15 cellular contexts compared by ENCODE assay signal in genomic region chr2:1614564-1614963, GRCh38.
DNase-seq lines count a peak whose midpoint lies in the region; ATAC-seq, FAIRE-seq and TF ChIP-seq lines count a peak whose summit lies in the region.
"Had no signal": no experiment of that assay in that cellular context is flagged by ENCODE, and none has a peak within 500 bp of the region (broad histone marks: within the 10 kb centered on the region; RNA-seq: fewer than 3 reads in every experiment).

No MANE protein-coding gene starts in this region.

- TF ChIP-seq CTCF in brain microvascular endothelial cell (IDR thresholded peaks at IDR 0.05; ENCODE audit: low read depth, low read length, missing control alignments) (no peak), WERI-Rb-1 (IDR thresholded peaks at IDR 0.05; ENCODE audit: low read depth, low read length) (no peak)

- no peaks in the 10 kb centered on the region for H3K27me3 ChIP-seq in brain microvascular endothelial cell (replicated peaks)
- H3K27me3 ChIP-seq in WERI-Rb-1 (ENCODE audit: insufficient read depth, low read depth, severe bottlenecking): no peaks in the 10 kb centered on the region
- H3K27me3 ChIP-seq: cardiac muscle cell had no signal

- no peak overlapping the region for H3K27ac ChIP-seq in brain microvascular endothelial cell
- no peak overlapping the region for H3K27ac ChIP-seq in WERI-Rb-1
- H3K27ac ChIP-seq: cardiac muscle cell, psoas muscle had no signal

- DNase-seq in GM12891 (ENCODE audit: insufficient read length, low spot score): peak; percentile 46
- DNase-seq in HTR-8/SVneo (ENCODE audit: insufficient read length, low spot score): no peak
- peak; percentile 12 for DNase-seq in iPS-NIHi11 (ENCODE audit: low spot score)
- DNase-seq in brain microvascular endothelial cell: no peak
- DNase-seq in WERI-Rb-1: no peak
- DNase-seq: DMS53; glutamatergic neuron; NCI-H1694 treated with DMSO at 0.1 percent for 48 hours; stimulated activated CD4-positive, alpha-beta T cell treated with anti-CD3 and anti-CD28 coated beads, Interleukin-1b, Interleukin-23, amount 100 ng/mL, for 48 hours had no signal

- peak; percentile 98 for FAIRE-seq in GM12891 (lab: Jason Lieb, UNC)
- FAIRE-seq in HTR-8/SVneo (lab: Jason Lieb, UNC): peak; percentile 48
- FAIRE-seq: GM19239 had no signal

- ATAC-seq in GM21360 (IDR thresholded peaks at IDR 0.05; ENCODE audit: unreplicated experiment): peak; percentile 91
- no peak for ATAC-seq in HG03378 (IDR thresholded peaks at IDR 0.05; ENCODE audit: unreplicated experiment)
- ATAC-seq in HG03565 (IDR thresholded peaks at IDR 0.05; ENCODE audit: unreplicated experiment): no peak

- no peak for TF ChIP-seq POLR2A in GM12891 (IDR thresholded peaks at IDR 0.05; ENCODE audit: low read depth, low read length)

- H3K9me3 ChIP-seq in WERI-Rb-1 (ENCODE audit: severe bottlenecking): no peaks in the 10 kb centered on the region
- H3K9me3 ChIP-seq: psoas muscle had no signal

- H3K36me3 ChIP-seq in brain microvascular endothelial cell (replicated peaks) (no peaks in the 10 kb centered on the region), WERI-Rb-1 (no peaks in the 10 kb centered on the region)
- H3K36me3 ChIP-seq: cardiac muscle cell had no signal

- H3K4me3 ChIP-seq in brain microvascular endothelial cell (ENCODE audit: low read depth, low read length): no peak overlapping the region
- no peak overlapping the region for H3K4me3 ChIP-seq in WERI-Rb-1 (ENCODE audit: low read depth, low read length)
- H3K4me3 ChIP-seq: cardiac muscle cell, psoas muscle had no signal

- in situ Hi-C loops in brain microvascular endothelial cell (cut with HindIII; ENCODE audit: low pct_ligation_motif_present, low sequenced_read_pairs): no loop called here

TF ChIP-seq in GM12891, 5 proteins besides CTCF, POLR2A, EP300 and RAD21:
- TF ChIP-seq POLR2AphosphoS5 (IDR thresholded peaks at IDR 0.05; ENCODE audit: low read depth, low read length) (no peak), SPI1 (IDR thresholded peaks at IDR 0.05; ENCODE audit: low read depth, low read length) (no peak), POU2F2 (IDR thresholded peaks at IDR 0.05; ENCODE audit: low read depth, low read length) (peak; percentile 94), TAF1 (IDR thresholded peaks at IDR 0.05; ENCODE audit: low read depth, low read length) (no peak; the same call in 1 of the 2 replicates)

Comparison
In these comparisons a context has a peak if more than half of its experiments do, and no peak if none do; other contexts are left out.
1. DNase-seq: peak in GM12891 (single experiment) and iPS-NIHi11 (single experiment); none in HTR-8/SVneo (single experiment), brain microvascular endothelial cell (single experiment) and WERI-Rb-1 (single experiment).